In genomic region chr3:182941719-182942118, GRCh38 we compare ENCODE assay signal across 1 cellular context.
TF ChIP-seq lines count a peak whose summit lies in the region.

No MANE protein-coding gene starts in this region.

TF ChIP-seq in A549, 52 proteins besides CTCF, POLR2A, EP300 and RAD21 (continued from another document):
- TF ChIP-seq USF2 (IDR thresholded peaks at IDR 0.05): no peak
- TF ChIP-seq CHD4 (IDR thresholded peaks at IDR 0.05; ENCODE audit: borderline replicate concordance): no peak
- no peak for TF ChIP-seq KDM1A (IDR thresholded peaks at IDR 0.05; ENCODE audit: low read depth)
- no peak for TF ChIP-seq ZSCAN20 (CRISPR knock-in tag; IDR thresholded peaks at IDR 0.05)
- no peak for TF ChIP-seq REST (IDR thresholded peaks at IDR 0.05)
- TF ChIP-seq FOSL2 (IDR thresholded peaks at IDR 0.05): no peak
- no peak for TF ChIP-seq FOSL2 (CRISPR knock-in tag; IDR thresholded peaks at IDR 0.05)
- TF ChIP-seq MYC (IDR thresholded peaks at IDR 0.05; ENCODE audit: borderline replicate concordance, low read length): no peak
- TF ChIP-seq E2F6 (IDR thresholded peaks at IDR 0.05; ENCODE audit: borderline replicate concordance, low read depth): no peak
- TF ChIP-seq HOXA7 (CRISPR knock-in tag; IDR thresholded peaks at IDR 0.05): no peak
- TF ChIP-seq POLR2AphosphoS2 (conservative IDR thresholded peaks at IDR 0.05; ENCODE audit: low read length): no peak
